ENCODE assay signal across 8 cellular contexts in genomic region chr9:113682297-113682771, GRCh38.
DNase-seq lines count a peak whose midpoint lies in the region; ATAC-seq, FAIRE-seq and TF ChIP-seq lines count a peak whose summit lies in the region.

No MANE protein-coding gene starts in this region.

- H3K9me3 ChIP-seq in fibroblast of lung (ENCODE audit: control insufficient read depth, insufficient read depth, low read depth, low read length) (no peaks in the 10 kb centered on the region), transverse colon (no peaks in the 10 kb centered on the region)
- no peaks in the 10 kb centered on the region for H3K9me3 ChIP-seq in naive thymus-derived CD4-positive, alpha-beta T cell (ENCODE audit: control insufficient read depth in 2 of 3, low read length in 3 of 3)

- intact Hi-C loops in naive thymus-derived CD4-positive, alpha-beta T cell (cut with micrococcal nuclease): loop anchor here in 1 of 2 donors (5.0 kb wide), 1 partner anchor 195 kb away; the partner anchor contains the start of gene ZNF618
- intact Hi-C loops in transverse colon (cut with DNase I; ENCODE audit: low total_unique reads): no loop called here

- H3K4me1 Mint-ChIP-seq in naive thymus-derived CD4-positive, alpha-beta T cell: peaks cover 0 to 21% (median 3%) of the 10 kb centered on the region in 7 donors

- FAIRE-seq in GM18507 (lab: Jason Lieb, UNC): peak; percentile 76

- H3K4me3 ChIP-seq in fibroblast of lung (replicated peaks in 1 of 4; ENCODE audit: control extremely low read depth in 1 of 4, insufficient read depth in 1 of 4, low read depth in 3 of 4, low read length in 4 of 4) (no peak overlapping the region), transverse colon (no peak overlapping the region)
- no peak overlapping the region for H3K4me3 ChIP-seq in naive thymus-derived CD4-positive, alpha-beta T cell (ENCODE audit: low read length)

- DNase-seq in AG08395 (ENCODE audit: low spot score) (peak; percentile 75), GM18507 (ENCODE audit: extremely low spot score, insufficient read length, low read depth) (peak; percentile 33), NCI-H460 (ENCODE audit: extremely low read depth, low read depth) (peak; percentile 91), fibroblast of lung (ENCODE audit: low read depth in 2 of 2) (peak; percentile 68 to 92), transverse colon (peak; percentile 70), NCI-H446 treated with DMSO at 0.1 percent for 48 hours (lab: John Stamatoyannopoulos, UW) (no peak)
- peak; percentile 5 to 30 (median 23) for DNase-seq in activated CD8-positive, alpha-beta memory T cell treated with anti-CD3 and anti-CD28 coated beads for 48 hours (ENCODE audit: low read depth in 2 of 3, low spot score in 2 of 3)
- DNase-seq in naive thymus-derived CD4-positive, alpha-beta T cell: peak in 2 of 9 donors; percentile 20 to 51

- no peak for TF ChIP-seq POLR2A in transverse colon (IDR thresholded peaks at IDR 0.05)

- H3K36me3 Mint-ChIP-seq in naive thymus-derived CD4-positive, alpha-beta T cell: peaks cover 0 to 3% (median 0%) of the 10 kb centered on the region in 5 donors

- H3K4me3 Mint-ChIP-seq in naive thymus-derived CD4-positive, alpha-beta T cell: no peak overlapping the region

- H3K36me3 ChIP-seq in fibroblast of lung (ENCODE audit: control insufficient read depth, insufficient read depth, low read length) (no peaks in the 10 kb centered on the region), transverse colon (no peaks in the 10 kb centered on the region)
- no peaks in the 10 kb centered on the region for H3K36me3 ChIP-seq in naive thymus-derived CD4-positive, alpha-beta T cell (ENCODE audit: control insufficient read depth in 2 of 3, insufficient read depth in 3 of 3, low read length in 3 of 3)

- H2AFZ ChIP-seq in fibroblast of lung (ENCODE audit: low read length): peak overlapping the region; percentile 12

- CTCF ChIA-PET in naive thymus-derived CD4-positive, alpha-beta T cell (lab: Charles Lee): no interaction called here

- no peaks in the 10 kb centered on the region for H3K79me2 ChIP-seq in fibroblast of lung (ENCODE audit: control insufficient read depth, insufficient read depth, low read length)

- 11% methylated on average over 9 of the region's 9 CpGs; no CpG with 5 or more reads in 1 of the 2 donors for WGBS in transverse colon (ENCODE audit: low coverage in 1 of 2), 2 donors

- H3K4me2 ChIP-seq in fibroblast of lung (ENCODE audit: extremely low read depth, insufficient read depth, low read length): no peak overlapping the region

- peaks cover 0 to 8% (median 0%) of the 10 kb centered on the region in 11 donors for H3K9me3 Mint-ChIP-seq in naive thymus-derived CD4-positive, alpha-beta T cell

- H3K27ac ChIP-seq in fibroblast of lung (ENCODE audit: insufficient read depth, low read length): no peak overlapping the region
- no peak overlapping the region for H3K27ac ChIP-seq in naive thymus-derived CD4-positive, alpha-beta T cell (ENCODE audit: low read depth, low read length)
- H3K27ac ChIP-seq in transverse colon: no peak overlapping the region

- peak; percentile 41 for ATAC-seq in naive thymus-derived CD4-positive, alpha-beta T cell

- H3K9ac ChIP-seq in fibroblast of lung (ENCODE audit: insufficient read depth, low read length): no peak overlapping the region

- no peak for TF ChIP-seq EP300 in transverse colon (IDR thresholded peaks at IDR 0.05; ENCODE audit: low read depth)

- peaks cover 10% of the 10 kb centered on the region for H3K27me3 ChIP-seq in fibroblast of lung (ENCODE audit: control insufficient read depth, insufficient read depth, low read length)
- H3K27me3 ChIP-seq in naive thymus-derived CD4-positive, alpha-beta T cell (ENCODE audit: control insufficient read depth in 2 of 2, insufficient read depth in 2 of 2, low read length in 2 of 2): no peaks in the 10 kb centered on the region
- peaks cover 16% of the 10 kb centered on the region for H3K27me3 ChIP-seq in transverse colon

- peaks cover 36 to 67% (median 51%) of the 10 kb centered on the region in 5 donors for H3K27me3 Mint-ChIP-seq in naive thymus-derived CD4-positive, alpha-beta T cell

- TF ChIP-seq CTCF in fibroblast of lung (conservative IDR thresholded peaks at IDR 0.05 in 1 of 2, IDR thresholded peaks at IDR 0.05 in 1 of 2; ENCODE audit: low read depth in 1 of 2, low read length in 2 of 2) (peak; percentile 90 to 99), transverse colon (IDR thresholded peaks at IDR 0.05) (peak; percentile 76 to 94 (median 90))

- POLR2A ChIA-PET in naive thymus-derived CD4-positive, alpha-beta T cell (lab: Charles Lee): no interaction called here

- no peaks in the 10 kb centered on the region for H3K4me1 ChIP-seq in fibroblast of lung (ENCODE audit: control insufficient read depth, extremely low read depth, insufficient read depth, low read length)
- no peaks in the 10 kb centered on the region for H3K4me1 ChIP-seq in naive thymus-derived CD4-positive, alpha-beta T cell (ENCODE audit: control insufficient read depth in 2 of 2, insufficient read depth in 2 of 2, low read length in 2 of 2)
- H3K4me1 ChIP-seq in transverse colon: peaks cover 0 to under 1% (median 0%) of the 10 kb centered on the region in 4 donors

- in situ Hi-C loops in transverse colon (cut with MboI; ENCODE audit: low pct_ligation_motif_present in 1 of 4, low pct_unique_long_range_greater_than_20kb in 1 of 4, low sequenced_read_pairs in 3 of 4): no loop called here

- H4K20me1 ChIP-seq in fibroblast of lung (ENCODE audit: control insufficient read depth, extremely low read depth, insufficient read depth, low read length): no peaks in the 10 kb centered on the region

- H3K27ac Mint-ChIP-seq in naive thymus-derived CD4-positive, alpha-beta T cell: no peak overlapping the region
